ENCODE assay signal across 1 cellular context in the genomic region with DNA sequence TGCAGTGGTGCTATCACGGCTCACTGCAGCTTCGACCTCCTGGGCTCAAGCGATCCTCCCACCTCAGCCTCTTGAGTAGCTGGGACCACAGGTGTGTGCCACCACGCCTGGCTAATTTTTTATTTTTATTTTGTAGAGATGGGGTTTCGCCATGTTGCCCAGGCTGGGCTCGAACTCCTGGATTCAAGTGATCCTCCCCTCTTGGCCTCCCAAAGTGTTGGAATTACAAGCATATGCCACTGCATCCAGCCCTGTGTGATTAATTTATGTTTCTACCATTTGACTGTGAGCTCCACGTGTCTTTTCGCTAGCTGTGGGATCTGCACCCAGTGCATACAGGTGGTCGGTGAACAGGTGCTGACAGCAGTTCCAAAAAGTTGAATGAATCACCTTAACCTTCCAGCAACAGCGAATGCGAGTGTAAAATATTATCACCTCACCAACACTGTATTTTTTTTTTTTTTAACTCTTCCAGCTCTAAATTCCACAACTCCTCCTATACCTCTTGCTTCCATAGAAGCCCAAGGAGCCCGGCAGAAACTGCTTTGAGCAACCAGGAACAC.
A peak's percentile ranks its signal among the peaks of the same experiment; 100 is the strongest.
TF ChIP-seq lines count a peak whose summit lies in the region.

No MANE protein-coding gene starts in this region.

TF ChIP-seq in K562, 482 proteins besides CTCF, POLR2A, EP300 and RAD21 (continued from another document):
- TF ChIP-seq, protein P1, sequence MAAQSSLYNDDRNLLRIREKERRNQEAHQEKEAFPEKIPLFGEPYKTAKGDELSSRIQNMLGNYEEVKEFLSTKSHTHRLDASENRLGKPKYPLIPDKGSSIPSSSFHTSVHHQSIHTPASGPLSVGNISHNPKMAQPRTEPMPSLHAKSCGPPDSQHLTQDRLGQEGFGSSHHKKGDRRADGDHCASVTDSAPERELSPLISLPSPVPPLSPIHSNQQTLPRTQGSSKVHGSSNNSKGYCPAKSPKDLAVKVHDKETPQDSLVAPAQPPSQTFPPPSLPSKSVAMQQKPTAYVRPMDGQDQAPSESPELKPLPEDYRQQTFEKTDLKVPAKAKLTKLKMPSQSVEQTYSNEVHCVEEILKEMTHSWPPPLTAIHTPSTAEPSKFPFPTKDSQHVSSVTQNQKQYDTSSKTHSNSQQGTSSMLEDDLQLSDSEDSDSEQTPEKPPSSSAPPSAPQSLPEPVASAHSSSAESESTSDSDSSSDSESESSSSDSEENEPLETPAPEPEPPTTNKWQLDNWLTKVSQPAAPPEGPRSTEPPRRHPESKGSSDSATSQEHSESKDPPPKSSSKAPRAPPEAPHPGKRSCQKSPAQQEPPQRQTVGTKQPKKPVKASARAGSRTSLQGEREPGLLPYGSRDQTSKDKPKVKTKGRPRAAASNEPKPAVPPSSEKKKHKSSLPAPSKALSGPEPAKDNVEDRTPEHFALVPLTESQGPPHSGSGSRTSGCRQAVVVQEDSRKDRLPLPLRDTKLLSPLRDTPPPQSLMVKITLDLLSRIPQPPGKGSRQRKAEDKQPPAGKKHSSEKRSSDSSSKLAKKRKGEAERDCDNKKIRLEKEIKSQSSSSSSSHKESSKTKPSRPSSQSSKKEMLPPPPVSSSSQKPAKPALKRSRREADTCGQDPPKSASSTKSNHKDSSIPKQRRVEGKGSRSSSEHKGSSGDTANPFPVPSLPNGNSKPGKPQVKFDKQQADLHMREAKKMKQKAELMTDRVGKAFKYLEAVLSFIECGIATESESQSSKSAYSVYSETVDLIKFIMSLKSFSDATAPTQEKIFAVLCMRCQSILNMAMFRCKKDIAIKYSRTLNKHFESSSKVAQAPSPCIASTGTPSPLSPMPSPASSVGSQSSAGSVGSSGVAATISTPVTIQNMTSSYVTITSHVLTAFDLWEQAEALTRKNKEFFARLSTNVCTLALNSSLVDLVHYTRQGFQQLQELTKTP (IDR thresholded peaks at IDR 0.05; ENCODE audit: low read depth in 1 of 2, partially characterized antibody in 2 of 2): peak in 1 of 2 experiments; percentile 80
- TF ChIP-seq ELF2 (CRISPR knock-in tag; IDR thresholded peaks at IDR 0.05) (no peak), RBM14 (IDR thresholded peaks at IDR 0.05; ENCODE audit: borderline replicate concordance, insufficient read depth, low read depth, low read length) (no peak), KLF6 (CRISPR knock-in tag; IDR thresholded peaks at IDR 0.05; ENCODE audit: borderline replicate concordance) (no peak), NFIC (IDR thresholded peaks at IDR 0.05) (peak; percentile 49; the same call in 1 of the 2 replicates), IRF2 (CRISPR knock-in tag; IDR thresholded peaks at IDR 0.05) (no peak), KHSRP (IDR thresholded peaks at IDR 0.05) (no peak), NFIX (CRISPR knock-in tag; IDR thresholded peaks at IDR 0.05; ENCODE audit: low read depth) (no peak), YBX1 (IDR thresholded peaks at IDR 0.05) (no peak), NCOR1 (IDR thresholded peaks at IDR 0.05) (no peak), MEIS2 (IDR thresholded peaks at IDR 0.05; ENCODE audit: partially characterized antibody) (peak; percentile 28), HDAC1 (IDR thresholded peaks at IDR 0.05) (peak in 1 of 2 experiments; percentile 7; a peak in 1 of 4 replicates), NCOA6 (IDR thresholded peaks at IDR 0.05) (no peak), PHB2 (IDR thresholded peaks at IDR 0.05; ENCODE audit: low read depth) (no peak), CTBP1 (IDR thresholded peaks at IDR 0.05; ENCODE audit: borderline replicate concordance) (no peak), ZNF124 (CRISPR knock-in tag; IDR thresholded peaks at IDR 0.05) (no peak), LCOR (CRISPR knock-in tag; IDR thresholded peaks at IDR 0.05) (no peak), CHD4 (IDR thresholded peaks at IDR 0.05; ENCODE audit: insufficient read depth, insufficient replicate concordance, low read depth, low read length, poor library complexity, severe bottlenecking) (no peak), PHF20 (IDR thresholded peaks at IDR 0.05; ENCODE audit: partially characterized antibody) (peak; percentile 12), PCBP2 (IDR thresholded peaks at IDR 0.05; ENCODE audit: low read depth, low read length, poor library complexity, severe bottlenecking) (no peak)
- TF ChIP-seq, protein P2, sequence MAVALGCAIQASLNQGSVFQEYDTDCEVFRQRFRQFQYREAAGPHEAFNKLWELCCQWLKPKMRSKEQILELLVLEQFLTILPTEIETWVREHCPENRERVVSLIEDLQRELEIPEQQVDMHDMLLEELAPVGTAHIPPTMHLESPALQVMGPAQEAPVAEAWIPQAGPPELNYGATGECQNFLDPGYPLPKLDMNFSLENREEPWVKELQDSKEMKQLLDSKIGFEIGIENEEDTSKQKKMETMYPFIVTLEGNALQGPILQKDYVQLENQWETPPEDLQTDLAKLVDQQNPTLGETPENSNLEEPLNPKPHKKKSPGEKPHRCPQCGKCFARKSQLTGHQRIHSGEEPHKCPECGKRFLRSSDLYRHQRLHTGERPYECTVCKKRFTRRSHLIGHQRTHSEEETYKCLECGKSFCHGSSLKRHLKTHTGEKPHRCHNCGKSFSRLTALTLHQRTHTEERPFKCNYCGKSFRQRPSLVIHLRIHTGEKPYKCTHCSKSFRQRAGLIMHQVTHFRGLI (CRISPR knock-in tag; IDR thresholded peaks at IDR 0.05): no peak
- TF ChIP-seq, protein P3, sequence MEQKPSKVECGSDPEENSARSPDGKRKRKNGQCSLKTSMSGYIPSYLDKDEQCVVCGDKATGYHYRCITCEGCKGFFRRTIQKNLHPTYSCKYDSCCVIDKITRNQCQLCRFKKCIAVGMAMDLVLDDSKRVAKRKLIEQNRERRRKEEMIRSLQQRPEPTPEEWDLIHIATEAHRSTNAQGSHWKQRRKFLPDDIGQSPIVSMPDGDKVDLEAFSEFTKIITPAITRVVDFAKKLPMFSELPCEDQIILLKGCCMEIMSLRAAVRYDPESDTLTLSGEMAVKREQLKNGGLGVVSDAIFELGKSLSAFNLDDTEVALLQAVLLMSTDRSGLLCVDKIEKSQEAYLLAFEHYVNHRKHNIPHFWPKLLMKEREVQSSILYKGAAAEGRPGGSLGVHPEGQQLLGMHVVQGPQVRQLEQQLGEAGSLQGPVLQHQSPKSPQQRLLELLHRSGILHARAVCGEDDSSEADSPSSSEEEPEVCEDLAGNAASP (IDR thresholded peaks at IDR 0.05): no peak
- TF ChIP-seq, protein P4, sequence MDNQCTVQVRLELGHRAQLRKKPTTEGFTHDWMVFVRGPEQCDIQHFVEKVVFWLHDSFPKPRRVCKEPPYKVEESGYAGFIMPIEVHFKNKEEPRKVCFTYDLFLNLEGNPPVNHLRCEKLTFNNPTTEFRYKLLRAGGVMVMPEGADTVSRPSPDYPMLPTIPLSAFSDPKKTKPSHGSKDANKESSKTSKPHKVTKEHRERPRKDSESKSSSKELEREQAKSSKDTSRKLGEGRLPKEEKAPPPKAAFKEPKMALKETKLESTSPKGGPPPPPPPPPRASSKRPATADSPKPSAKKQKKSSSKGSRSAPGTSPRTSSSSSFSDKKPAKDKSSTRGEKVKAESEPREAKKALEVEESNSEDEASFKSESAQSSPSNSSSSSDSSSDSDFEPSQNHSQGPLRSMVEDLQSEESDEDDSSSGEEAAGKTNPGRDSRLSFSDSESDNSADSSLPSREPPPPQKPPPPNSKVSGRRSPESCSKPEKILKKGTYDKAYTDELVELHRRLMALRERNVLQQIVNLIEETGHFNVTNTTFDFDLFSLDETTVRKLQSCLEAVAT (IDR thresholded peaks at IDR 0.05): no peak
TF ChIP-seq in K562: peak in this region for 5.
